In genomic region chr13:72727417-72728289, GRCh38 we compare ENCODE assay signal across 8 cellular contexts. TPM values are rescaled to one million over a fixed set of nuclear protein-coding genes. Genes with fewer than 3 reads are reported as not detected.
DNase-seq lines count a peak whose midpoint lies in the region; ATAC-seq and TF ChIP-seq lines count a peak whose summit lies in the region.

BORA (plus strand) TSS chr13:72727923; CDS start chr13:72728941, 1,018 bp downstream.
MZT1 (minus strand) TSS chr13:72727629; CDS start chr13:72727602, 27 bp downstream.

- peak within 1 kb of the TSS; percentile 89 for H2AFZ ChIP-seq in neuron (ENCODE audit: low read depth, low read length)

- peaks cover 16% of the 10 kb centered on the region for H3K4me1 ChIP-seq in neuron (ENCODE audit: insufficient read depth, low read length)

- ATAC-seq in HG02571 (IDR thresholded peaks at IDR 0.05; ENCODE audit: unreplicated experiment) = peak; percentile 96

- peaks cover 3% of the 10 kb centered on the region for H3K9me3 ChIP-seq in neuron (ENCODE audit: low read length)

- H3K27me3 ChIP-seq in GM06990 (replicated peaks; ENCODE audit: control insufficient read depth, insufficient read depth, low read length) (no peaks in the 10 kb centered on the region), neuron (ENCODE audit: insufficient read depth, low read length) (no peaks in the 10 kb centered on the region)

- H3K4me3 ChIP-seq in GM06990 (replicated peaks; ENCODE audit: low read depth, low read length) (peak within 1 kb of the TSS; percentile 82), NB4 (ENCODE audit: low read depth, low read length) (peak within 1 kb of the TSS; percentile 87), neuron (ENCODE audit: low read length) (peak within 1 kb of the TSS; percentile 91)

- H3K36me3 ChIP-seq in GM06990 (ENCODE audit: control insufficient read depth, insufficient read depth, low read length) = no peaks in the 10 kb centered on the region; the same call in 1 of the 2 replicates
- H3K36me3 ChIP-seq in neuron (ENCODE audit: insufficient read depth, low read length) = peaks cover 21% of the 10 kb centered on the region

- TF ChIP-seq CTCF in GM06990 (IDR thresholded peaks at IDR 0.05; ENCODE audit: insufficient read depth, low read length, poor library complexity, severe bottlenecking) = no peak
- no peak for TF ChIP-seq CTCF in NB4 (IDR thresholded peaks at IDR 0.05; ENCODE audit: low read depth, low read length)

- peak; percentile 82 for TF ChIP-seq POLR2A in NB4 (IDR thresholded peaks at IDR 0.05; ENCODE audit: extremely low read depth, insufficient read length)

- peak; percentile 100 for DNase-seq in GM06990 (ENCODE audit: extremely low read depth, insufficient read length)
- peak; percentile 99 for DNase-seq in NB4 (ENCODE audit: low read depth)
- peak; percentile 99 for DNase-seq in SK-N-DZ (ENCODE audit: low spot score)
- peak; percentile 96 for DNase-seq in activated naive CD4-positive, alpha-beta T cell treated with Interleukin-2 at 50 U/mL for 16 hours
- peak; percentile 98 for DNase-seq in foreskin melanocyte
- DNase-seq in stromal cell of bone marrow (ENCODE audit: low read depth) = peak; percentile 97

RNA-seq across cellular contexts. Expression of gene BORA, which starts in this region (rescaled TPM):
- polyA plus RNA-seq in SK-N-DZ (2014; cell fraction: cytosol; rRNA removed) = 28.9 and 29.9 TPM in 2 replicates
- polyA plus RNA-seq in SK-N-DZ (2014; cell fraction: nucleus; rRNA removed) = 28.8 and 30.7 TPM in 2 replicates

RNA-seq across cellular contexts. Expression of gene MZT1, which starts in this region (rescaled TPM):
- 69.3 and 79.7 TPM in 2 replicates for polyA plus RNA-seq in SK-N-DZ (2014; cell fraction: cytosol; rRNA removed)
- 24.0 and 39.0 TPM in 2 replicates for polyA plus RNA-seq in SK-N-DZ (2014; cell fraction: nucleus; rRNA removed)

Comparison
In these comparisons a context has a peak if more than half of its experiments do, and no peak if none do; other contexts are left out.
1. Peak in every context shown above with its lines: DNase-seq, ATAC-seq and H3K4me3 ChIP-seq.